15 cellular contexts compared by ENCODE assay signal in genomic region chr13:87052731-87053130, GRCh38.
DNase-seq lines count a peak whose midpoint lies in the region; ATAC-seq lines count a peak whose summit lies in the region.
"Had no signal": no experiment of that assay in that cellular context is flagged by ENCODE, and none has a peak within 500 bp of the region (broad histone marks: within the 10 kb centered on the region; RNA-seq: fewer than 3 reads in every experiment).

No MANE protein-coding gene starts in this region.

- peak overlapping the region; percentile 14 for H2AFZ ChIP-seq in Karpas-422 (ENCODE audit: low read length)

- no peaks in the 10 kb centered on the region for H3K79me2 ChIP-seq in Karpas-422 (ENCODE audit: low read length)

- 0 out of 2 replicates have a peak overlapping the region, but pooled peaks have one; percentile 25 for H3K4me3 ChIP-seq in Karpas-422 (ENCODE audit: low read length)

- H3K4me2 ChIP-seq in Karpas-422 (ENCODE audit: low read depth, low read length, poor library complexity, severe bottlenecking) = no peak overlapping the region

- H3K9me3 ChIP-seq in Karpas-422 (ENCODE audit: low read length) = peaks cover 13% of the 10 kb centered on the region

- H3K4me1 ChIP-seq in Karpas-422 (ENCODE audit: low read length) = no peaks in the 10 kb centered on the region

- H3K9ac ChIP-seq in Karpas-422 (ENCODE audit: low read length) = no peak overlapping the region

- H3K27ac ChIP-seq in Karpas-422 (ENCODE audit: low read length) = no peak overlapping the region

- H3K9me2 ChIP-seq in Karpas-422 (replicated peaks; ENCODE audit: insufficient read depth, low read length) = no peaks in the 10 kb centered on the region

- no peaks in the 10 kb centered on the region for H3K27me3 ChIP-seq in Karpas-422 (ENCODE audit: low read length)

- no peaks in the 10 kb centered on the region for H3K36me3 ChIP-seq in Karpas-422 (ENCODE audit: insufficient read depth, low read length)

- no peak for ATAC-seq in HG02852 (IDR thresholded peaks at IDR 0.05; ENCODE audit: unreplicated experiment)
- ATAC-seq: CD8-positive, alpha-beta T cell; Panc1 had no signal

- DNase-seq in ELR (ENCODE audit: low read depth) = peak; percentile 57
- DNase-seq in Karpas-422 = no peak
- peak; percentile 48 for DNase-seq in amniotic epithelial cell (ENCODE audit: low read depth)
- peak; percentile 8 for DNase-seq in fibroblast of peridontal ligament (ENCODE audit: extremely low read depth)
- DNase-seq in hypothalamus (lab: John Stamatoyannopoulos, UW) = no peak
- no peak for DNase-seq in activated effector memory CD4-positive, alpha-beta T cell treated with anti-CD3 and anti-CD28 coated beads, Interleukin-2, amount 50 U/mL, for 16 hours
- no peak for DNase-seq in SIG-M5 treated with dmso at 0.1 percent for 504 hours (lab: John Stamatoyannopoulos, UW; ENCODE audit: unreplicated experiment)
- DNase-seq: CD8-positive, alpha-beta T cell; DND-41; NCI-H1092 treated with DMSO at 0.1 percent for 48 hours; NCI-H187; NCI-H774; SIG-M5 had no signal

- no peaks in the 10 kb centered on the region for H4K20me1 ChIP-seq in Karpas-422 (ENCODE audit: insufficient read depth, low read depth, low read length)

Comparison
In these comparisons a context has a peak if more than half of its experiments do, and no peak if none do; other contexts are left out.
1. DNase-seq: peak in ELR (single experiment), amniotic epithelial cell (single experiment) and fibroblast of peridontal ligament (single experiment); none in Karpas-422 (single experiment), hypothalamus (0 of 51), activated effector memory CD4-positive, alpha-beta T cell treated with anti-CD3 and anti-CD28 coated beads, Interleukin-2, amount 50 U/mL, for 16 hours (single experiment) and SIG-M5 treated with dmso at 0.1 percent for 504 hours (single experiment).